ENCODE assay signal across 1 cellular context in genomic region chr4:165327211-165328100, GRCh38.
TF ChIP-seq lines count a peak whose summit lies in the region.

Gene MSMO1 (plus strand): TSS chr4:165327669. CDS start chr4:165333371, 5,702 bp downstream.

TF ChIP-seq in HepG2, 621 proteins besides CTCF, POLR2A, EP300 and RAD21 (continued from another document and continues in another):
- TF ChIP-seq ZGPAT (CRISPR knock-in tag; IDR thresholded peaks at IDR 0.05) (peak; percentile 84), ZXDC (CRISPR knock-in tag; IDR thresholded peaks at IDR 0.05) (no peak; the same call in 1 of the 2 replicates), PRPF4 (IDR thresholded peaks at IDR 0.05; ENCODE audit: low read depth, low read length, poor library complexity, severe bottlenecking) (no peak), ZNF558 (CRISPR knock-in tag; IDR thresholded peaks at IDR 0.05; ENCODE audit: borderline replicate concordance) (peak; percentile 94; the same call in 1 of the 2 replicates), ZNF777 (CRISPR knock-in tag; IDR thresholded peaks at IDR 0.05) (no peak; the same call in 1 of the 2 replicates), TCF7 (IDR thresholded peaks at IDR 0.05; ENCODE audit: low read depth) (no peak), TBL1XR1 (IDR thresholded peaks at IDR 0.05; ENCODE audit: borderline replicate concordance, low read length, partially characterized antibody) (no peak), ZNF761 (CRISPR knock-in tag; conservative IDR thresholded peaks at IDR 0.05) (peak; percentile 83), PBX2 (CRISPR knock-in tag; IDR thresholded peaks at IDR 0.05) (peak; percentile 64), MATR3 (CRISPR knock-in tag; IDR thresholded peaks at IDR 0.05) (no peak), MEIS1 (CRISPR knock-in tag; IDR thresholded peaks at IDR 0.05; ENCODE audit: borderline replicate concordance) (no peak; the same call in 1 of the 2 replicates), CENPX (CRISPR knock-in tag; IDR thresholded peaks at IDR 0.05) (no peak), SNAI1 (CRISPR knock-in tag; IDR thresholded peaks at IDR 0.05; ENCODE audit: borderline replicate concordance) (0 out of 2 replicates have a peak, but pooled peaks have one; percentile 57), RBAK (CRISPR knock-in tag; IDR thresholded peaks at IDR 0.05) (no peak), ZNF605 (CRISPR knock-in tag; IDR thresholded peaks at IDR 0.05) (peak; percentile 97), HNRNPH1 (optimal IDR thresholded peaks at IDR 0.05; ENCODE audit: low read depth, low read length) (peak; percentile 99), ZNF33B (CRISPR knock-in tag; IDR thresholded peaks at IDR 0.05) (no peak), RELA (CRISPR knock-in tag; IDR thresholded peaks at IDR 0.05) (peak; percentile 24; the same call in 1 of the 2 replicates), ZNF564 (CRISPR knock-in tag; IDR thresholded peaks at IDR 0.05) (no peak), FOXO1 (CRISPR knock-in tag; IDR thresholded peaks at IDR 0.05) (no peak), PITX1 (CRISPR knock-in tag; IDR thresholded peaks at IDR 0.05) (peak; percentile 85), ETV5 (CRISPR knock-in tag; IDR thresholded peaks at IDR 0.05; ENCODE audit: borderline replicate concordance) (0 out of 2 replicates have a peak, but pooled peaks have one; percentile 1), ZNF333 (CRISPR knock-in tag; IDR thresholded peaks at IDR 0.05; ENCODE audit: borderline replicate concordance) (peak; percentile 57), ZNF274 (CRISPR knock-in tag; IDR thresholded peaks at IDR 0.05) (peak; percentile 69), TSC22D2 (CRISPR knock-in tag; IDR thresholded peaks at IDR 0.05; ENCODE audit: borderline replicate concordance) (0 out of 2 replicates have a peak, but pooled peaks have one; percentile 87), FOXP4 (CRISPR knock-in tag; IDR thresholded peaks at IDR 0.05) (0 out of 2 replicates have a peak, but pooled peaks have one; percentile 3), AGO1 (IDR thresholded peaks at IDR 0.05; ENCODE audit: low read depth, low read length, poor library complexity, severe bottlenecking) (peak; percentile 100), ZNF329 (CRISPR knock-in tag; IDR thresholded peaks at IDR 0.05; ENCODE audit: low read depth) (no peak; the same call in 1 of the 2 replicates), ZNF83 (CRISPR knock-in tag; IDR thresholded peaks at IDR 0.05; ENCODE audit: borderline replicate concordance) (no peak), RAD51 (IDR thresholded peaks at IDR 0.05; ENCODE audit: borderline replicate concordance) (no peak), ZNF205 (CRISPR knock-in tag; IDR thresholded peaks at IDR 0.05) (0 out of 2 replicates have a peak, but pooled peaks have one; percentile 21), ZNF839 (CRISPR knock-in tag; IDR thresholded peaks at IDR 0.05; ENCODE audit: borderline replicate concordance) (no peak; the same call in 1 of the 2 replicates), ZNF460 (CRISPR knock-in tag; IDR thresholded peaks at IDR 0.05; ENCODE audit: borderline replicate concordance) (no peak; the same call in 1 of the 2 replicates), ZBTB1 (CRISPR knock-in tag; IDR thresholded peaks at IDR 0.05; ENCODE audit: borderline replicate concordance) (no peak), CENPBD1 (CRISPR knock-in tag; IDR thresholded peaks at IDR 0.05; ENCODE audit: borderline replicate concordance, low read depth) (no peak), IKZF4 (CRISPR knock-in tag; IDR thresholded peaks at IDR 0.05; ENCODE audit: borderline replicate concordance, low read depth, not compliant biosample characterization) (peak; percentile 66), FOXO4 (CRISPR knock-in tag; conservative IDR thresholded peaks at IDR 0.05) (no peak), ZNF281 (CRISPR knock-in tag; IDR thresholded peaks at IDR 0.05; ENCODE audit: borderline replicate concordance) (no peak), ZNF407 (CRISPR knock-in tag; IDR thresholded peaks at IDR 0.05; ENCODE audit: not compliant biosample characterization) (peak; percentile 45), NR2F1 (CRISPR knock-in tag; IDR thresholded peaks at IDR 0.05) (no peak), MTA3 (CRISPR knock-in tag; IDR thresholded peaks at IDR 0.05) (no peak), EZH2 (conservative IDR thresholded peaks at IDR 0.05; ENCODE audit: low read depth, low read length) (no peak)
